Comparison of ENCODE assay signal across 1 cellular context in the genomic region with DNA sequence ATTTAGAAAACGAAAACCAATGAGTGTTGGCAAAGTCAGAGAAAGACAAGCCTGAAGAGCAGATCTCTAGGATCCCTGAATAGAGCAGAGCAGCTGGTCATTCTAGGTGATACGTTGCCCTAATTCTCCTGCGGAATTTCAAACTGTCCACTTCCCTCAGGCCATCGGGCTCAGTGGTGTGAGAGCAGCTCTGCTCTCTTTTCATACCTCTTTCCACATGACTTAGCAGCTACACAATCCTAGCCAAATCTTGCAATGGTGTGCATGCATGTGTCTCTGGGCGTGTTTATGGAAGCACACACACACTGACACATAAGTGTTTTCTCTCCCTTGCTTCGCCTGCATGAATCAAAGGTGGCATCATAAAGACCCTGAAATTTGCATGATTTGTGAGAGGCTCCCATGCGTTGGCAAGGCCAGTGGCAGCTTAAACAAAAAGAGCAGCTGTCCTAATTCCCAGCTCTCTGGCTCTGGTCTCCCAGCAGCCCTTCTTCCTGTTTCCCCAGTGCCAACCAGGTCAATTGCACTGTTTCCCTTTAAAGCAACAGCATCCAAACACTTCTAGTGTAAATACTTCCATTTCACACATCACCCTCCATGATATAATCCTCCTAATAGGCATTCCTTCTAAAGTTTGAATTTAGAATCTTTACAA.
TF ChIP-seq lines count a peak whose summit lies in the region.

No MANE protein-coding gene starts in this region.

TF ChIP-seq in H1, 55 proteins besides CTCF, POLR2A, EP300 and RAD21 (continued from another document):
- TF ChIP-seq RXRA (IDR thresholded peaks at IDR 0.05; ENCODE audit: insufficient read depth, low read depth, low read length) = no peak
- no peak for TF ChIP-seq CBX8 (IDR thresholded peaks at IDR 0.05; ENCODE audit: borderline replicate concordance, low read depth, low read length)
- no peak for TF ChIP-seq NRF1 (IDR thresholded peaks at IDR 0.05; ENCODE audit: low read depth, low read length)
- no peak for TF ChIP-seq SIRT6 (IDR thresholded peaks at IDR 0.05; ENCODE audit: low read length)
- TF ChIP-seq, protein P1, sequence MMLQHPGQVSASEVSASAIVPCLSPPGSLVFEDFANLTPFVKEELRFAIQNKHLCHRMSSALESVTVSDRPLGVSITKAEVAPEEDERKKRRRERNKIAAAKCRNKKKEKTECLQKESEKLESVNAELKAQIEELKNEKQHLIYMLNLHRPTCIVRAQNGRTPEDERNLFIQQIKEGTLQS (IDR thresholded peaks at IDR 0.05; ENCODE audit: insufficient read depth, low read depth, low read length) = no peak
- no peak for TF ChIP-seq HDAC6 (IDR thresholded peaks at IDR 0.05; ENCODE audit: low read depth, low read length)
- TF ChIP-seq HDAC2 (IDR thresholded peaks at IDR 0.05; ENCODE audit: borderline replicate concordance in 1 of 2, low read depth in 2 of 2, low read length in 2 of 2) = no peak
- TF ChIP-seq, protein P2, sequence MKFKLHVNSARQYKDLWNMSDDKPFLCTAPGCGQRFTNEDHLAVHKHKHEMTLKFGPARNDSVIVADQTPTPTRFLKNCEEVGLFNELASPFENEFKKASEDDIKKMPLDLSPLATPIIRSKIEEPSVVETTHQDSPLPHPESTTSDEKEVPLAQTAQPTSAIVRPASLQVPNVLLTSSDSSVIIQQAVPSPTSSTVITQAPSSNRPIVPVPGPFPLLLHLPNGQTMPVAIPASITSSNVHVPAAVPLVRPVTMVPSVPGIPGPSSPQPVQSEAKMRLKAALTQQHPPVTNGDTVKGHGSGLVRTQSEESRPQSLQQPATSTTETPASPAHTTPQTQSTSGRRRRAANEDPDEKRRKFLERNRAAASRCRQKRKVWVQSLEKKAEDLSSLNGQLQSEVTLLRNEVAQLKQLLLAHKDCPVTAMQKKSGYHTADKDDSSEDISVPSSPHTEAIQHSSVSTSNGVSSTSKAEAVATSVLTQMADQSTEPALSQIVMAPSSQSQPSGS (IDR thresholded peaks at IDR 0.05; ENCODE audit: low read length) = no peak
- TF ChIP-seq CHD2 (IDR thresholded peaks at IDR 0.05; ENCODE audit: low read length) = no peak
- no peak for TF ChIP-seq RFX5 (IDR thresholded peaks at IDR 0.05; ENCODE audit: borderline replicate concordance, low read depth, low read length)
